In genomic region chr2:120825370-120826259, GRCh38 we compare ENCODE assay signal across 12 cellular contexts.
DNase-seq lines count a peak whose midpoint lies in the region; ATAC-seq and TF ChIP-seq lines count a peak whose summit lies in the region.
"Had no signal": no experiment of that assay in that cellular context is flagged by ENCODE, and none has a peak within 500 bp of the region (broad histone marks: within the 10 kb centered on the region; RNA-seq: fewer than 3 reads in every experiment).

No MANE protein-coding gene starts in this region.

- TF ChIP-seq CTCF in right atrium auricular region (IDR thresholded peaks at IDR 0.05): no peak
- no peak for TF ChIP-seq CTCF in choroid plexus epithelial cell (conservative IDR thresholded peaks at IDR 0.05; ENCODE audit: low read depth, low read length)
- no peak for TF ChIP-seq CTCF in lung (IDR thresholded peaks at IDR 0.05; ENCODE audit: control extremely low read depth, extremely low read depth)
- no peak for TF ChIP-seq CTCF in GM10266 (IDR thresholded peaks at IDR 0.05; ENCODE audit: control insufficient read depth, insufficient read depth, low read depth, missing control alignments)

- H3K27ac ChIP-seq in right atrium auricular region (peak overlapping the region in 1 of 2 donors; percentile 64), lung (ENCODE audit: low read depth in 1 of 2, low read length in 1 of 2) (no peak overlapping the region), aorta (ENCODE audit: low read depth in 1 of 2, low read length in 2 of 2) (no peak overlapping the region)

- intact Hi-C loops in Right ventricle myocardium superior (cut with DNase I): no loop called here
- intact Hi-C loops in aorta (cut with DNase I): no loop called here

- H3K9me3 ChIP-seq in right atrium auricular region (no peaks in the 10 kb centered on the region), lung (ENCODE audit: control insufficient read depth in 2 of 2, insufficient read depth in 1 of 2, low read length in 1 of 2) (no peaks in the 10 kb centered on the region), aorta (ENCODE audit: control insufficient read depth, low read length) (no peaks in the 10 kb centered on the region)

- H3K4me3 ChIP-seq in right atrium auricular region: no peak overlapping the region
- no peak overlapping the region for H3K4me3 ChIP-seq in choroid plexus epithelial cell (ENCODE audit: low read depth, low read length)
- no peak overlapping the region for H3K4me3 ChIP-seq in lung
- no peak overlapping the region for H3K4me3 ChIP-seq in aorta (ENCODE audit: low read length in 2 of 2)
- H3K4me3 ChIP-seq: K562 had no signal

- 58 to 80% methylated on average over 13 of the region's 13 CpGs for WGBS in lung, 2 donors
- WGBS in aorta, 2 donors: 38 to 42% methylated on average over 13 of the region's 13 CpGs

- ATAC-seq in Right ventricle myocardium superior (ENCODE audit: poor library complexity) (peak; percentile 83), lung (ENCODE audit: insufficient read depth, low FRiP score) (peak; percentile 37), aorta (ENCODE audit: low FRiP score) (no peak), HG02981 (IDR thresholded peaks at IDR 0.05; ENCODE audit: unreplicated experiment) (no peak), HG03469 (IDR thresholded peaks at IDR 0.05; ENCODE audit: unreplicated experiment) (no peak)
- ATAC-seq: K562 had no signal

- H3K36me3 ChIP-seq in right atrium auricular region (no peaks in the 10 kb centered on the region), lung (ENCODE audit: control insufficient read depth in 2 of 2, insufficient read depth in 2 of 2, low read length in 2 of 2) (no peaks in the 10 kb centered on the region), aorta (ENCODE audit: control insufficient read depth in 1 of 2, insufficient read depth in 2 of 2, low read length in 1 of 2) (no peaks in the 10 kb centered on the region)

- H3K4me1 ChIP-seq in right atrium auricular region (peaks cover 0 to 23% of the 10 kb centered on the region in 2 donors), lung (ENCODE audit: control insufficient read depth in 2 of 2, insufficient read depth in 2 of 2, low read length in 2 of 2) (peaks cover 0 to 3% of the 10 kb centered on the region in 2 donors), aorta (ENCODE audit: control insufficient read depth in 1 of 2, insufficient read depth in 2 of 2, low read length in 2 of 2) (no peaks in the 10 kb centered on the region)

- H3K27me3 ChIP-seq in right atrium auricular region: no peaks in the 10 kb centered on the region
- no peaks in the 10 kb centered on the region for H3K27me3 ChIP-seq in lung (ENCODE audit: control insufficient read depth, insufficient read depth)
- H3K27me3 ChIP-seq in aorta (ENCODE audit: control insufficient read depth in 1 of 2, insufficient read depth in 2 of 2, low read length in 1 of 2): no peaks in the 10 kb centered on the region

- DNase-seq in Right ventricle myocardium superior (peak; percentile 84), right atrium auricular region (ENCODE audit: low spot score) (no peak), choroid plexus epithelial cell (ENCODE audit: low read depth) (peak; percentile 87), lung (ENCODE audit: low spot score) (peak; percentile 45), aorta (peak; percentile 27 to 57), GM10266 (ENCODE audit: extremely low spot score) (no peak)
- DNase-seq: activated B cell treated with CpG ODN at 0.5 μM for 24 hours; CD4-positive, alpha-beta T cell; stimulated activated CD4-positive, alpha-beta T cell treated with anti-CD3 and anti-CD28 coated beads, Interleukin-15, amount 100 ng/mL, for 24 hours had no signal

Comparison
In these comparisons a context has a peak if more than half of its experiments do, and no peak if none do; other contexts are left out.
1. DNase-seq: peak in Right ventricle myocardium superior (single experiment), choroid plexus epithelial cell (single experiment), lung (single experiment) and aorta (2 of 2); none in right atrium auricular region (single experiment) and GM10266 (single experiment).
2. ATAC-seq: peak in Right ventricle myocardium superior (single experiment) and lung (single experiment); none in aorta (single experiment), HG02981 (single experiment) and HG03469 (single experiment).